In the genomic region with DNA sequence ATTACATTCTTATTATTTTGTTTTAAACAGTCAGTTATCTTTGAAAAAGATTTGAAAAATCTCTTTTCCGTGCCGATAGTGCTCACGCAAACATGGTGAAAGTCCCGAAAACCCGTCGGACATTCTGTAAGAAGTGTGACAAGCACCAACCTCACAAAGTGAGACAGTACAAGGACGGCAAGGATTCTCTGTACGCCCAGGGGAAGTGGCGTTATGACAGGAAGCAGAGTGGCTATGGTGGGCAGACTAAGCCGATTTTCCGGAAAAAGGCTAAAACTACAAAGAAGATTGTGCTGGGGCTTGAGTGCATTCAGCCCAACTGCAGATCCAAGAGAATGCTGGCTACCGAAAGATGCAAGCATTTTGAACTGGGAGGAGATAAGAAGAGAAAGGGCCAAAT, we compare ENCODE assay signal across 23 cellular contexts. TPM values are rescaled to one million over a fixed set of nuclear protein-coding genes. Genes with fewer than 3 reads are reported as not detected.
DNase-seq lines count a peak whose midpoint lies in the region; TF ChIP-seq lines count a peak whose summit lies in the region.
"Had no signal": no experiment of that assay in that cellular context is flagged by ENCODE, and none has a peak within 500 bp of the region (broad histone marks: within the 10 kb centered on the region; RNA-seq: fewer than 3 reads in every experiment).

No MANE protein-coding gene starts in this region.

- TF ChIP-seq CTCF in NB4 (IDR thresholded peaks at IDR 0.05; ENCODE audit: low read depth, low read length) (no peak), coronary artery (IDR thresholded peaks at IDR 0.05) (no peak)

- no peak overlapping the region for H3K27ac ChIP-seq in coronary artery
- H3K27ac ChIP-seq: 22Rv1, breast epithelium, dorsolateral prefrontal cortex, tibial nerve, WERI-Rb-1 had no signal

- peaks cover 19% of the 10 kb centered on the region for H3K27me3 Mint-ChIP-seq in activated CD4-positive, alpha-beta T cell treated with anti-CD3 and anti-CD28 coated beads, Interleukin-2, amount 10 ng/mL, durations not matched to agents 24 days and 14 days
- H3K27me3 Mint-ChIP-seq in activated naive CD8-positive, alpha-beta T cell = no peaks in the 10 kb centered on the region

- no peak overlapping the region for H3K27ac Mint-ChIP-seq in activated CD4-positive, alpha-beta T cell treated with anti-CD3 and anti-CD28 coated beads, Interleukin-2, amount 10 ng/mL, durations not matched to agents 24 days and 14 days
- H3K27ac Mint-ChIP-seq in activated naive CD8-positive, alpha-beta T cell = peak overlapping the region; percentile 84
- H3K27ac Mint-ChIP-seq: activated naive CD4-positive, alpha-beta T cell treated with anti-CD3 and anti-CD28 coated beads for 36 hours; B cell had no signal

- peaks cover 6% of the 10 kb centered on the region for H3K4me1 Mint-ChIP-seq in activated CD4-positive, alpha-beta T cell treated with anti-CD3 and anti-CD28 coated beads, Interleukin-2, amount 10 ng/mL, durations not matched to agents 24 days and 14 days
- H3K4me1 Mint-ChIP-seq in activated naive CD8-positive, alpha-beta T cell (ENCODE audit: low read depth) = peaks cover 8% of the 10 kb centered on the region

- intact Hi-C loops in activated CD4-positive, alpha-beta T cell treated with anti-CD3 and anti-CD28 coated beads, Interleukin-2, amount 10 ng/mL, durations not matched to agents 24 days and 14 days (cut with micrococcal nuclease) = no loop called here
- intact Hi-C loops in posterior vena cava (cut with DNase I) = no loop called here

- no peaks in the 10 kb centered on the region for H3K36me3 Mint-ChIP-seq in activated CD4-positive, alpha-beta T cell treated with anti-CD3 and anti-CD28 coated beads, Interleukin-2, amount 10 ng/mL, durations not matched to agents 24 days and 14 days (ENCODE audit: low read depth)
- H3K36me3 Mint-ChIP-seq in activated naive CD8-positive, alpha-beta T cell = no peaks in the 10 kb centered on the region

- peak overlapping the region; percentile 29 for H3K4me3 Mint-ChIP-seq in activated CD4-positive, alpha-beta T cell treated with anti-CD3 and anti-CD28 coated beads, Interleukin-2, amount 10 ng/mL, durations not matched to agents 24 days and 14 days
- H3K4me3 Mint-ChIP-seq in activated naive CD8-positive, alpha-beta T cell = peak overlapping the region; percentile 83
- H3K4me3 Mint-ChIP-seq: activated naive CD4-positive, alpha-beta T cell treated with anti-CD3 and anti-CD28 coated beads for 36 hours; B cell had no signal

- no peak for DNase-seq in activated CD4-positive, alpha-beta T cell treated with anti-CD3 and anti-CD28 coated beads, Interleukin-2, amount 10 ng/mL, durations not matched to agents 24 days and 14 days
- no peak for DNase-seq in activated CD4-positive, alpha-beta T cell treated with anti-CD3 and anti-CD28 coated beads for 48 hours
- DNase-seq in NB4 (ENCODE audit: low read depth) = peak; percentile 51
- peak; percentile 15 for DNase-seq in posterior vena cava (ENCODE audit: low spot score)
- DNase-seq in amygdala (lab: John Stamatoyannopoulos, UW) = no peak
- no peak for DNase-seq in coronary artery (ENCODE audit: low spot score)
- DNase-seq in activated effector memory CD4-positive, alpha-beta T cell treated with Interleukin-2 at 50 U/mL for 16 hours = no peak
- DNase-seq: activated naive CD4-positive, alpha-beta T cell treated with anti-CD3 and anti-CD28 coated beads for 36 hours; dorsolateral prefrontal cortex; left cardiac atrium; NCI-H1694 treated with DMSO at 0.1 percent for 48 hours; NCI-H345; WERI-Rb-1 had no signal

- H3K4me3 ChIP-seq in NB4 (ENCODE audit: low read depth, low read length) = no peak overlapping the region
- no peak overlapping the region for H3K4me3 ChIP-seq in coronary artery
- H3K4me3 ChIP-seq: breast epithelium, dorsolateral prefrontal cortex, tibial nerve had no signal

- H3K9me3 Mint-ChIP-seq in activated CD4-positive, alpha-beta T cell treated with anti-CD3 and anti-CD28 coated beads, Interleukin-2, amount 10 ng/mL, durations not matched to agents 24 days and 14 days = no peaks in the 10 kb centered on the region
- no peaks in the 10 kb centered on the region for H3K9me3 Mint-ChIP-seq in activated naive CD8-positive, alpha-beta T cell (ENCODE audit: low read depth)

- TF ChIP-seq POLR2A in NB4 (IDR thresholded peaks at IDR 0.05; ENCODE audit: extremely low read depth, insufficient read length) = no peak

RNA-seq across cellular contexts. Expression of a gene that starts 28.7 kb away (rescaled TPM):
- 59.8 and 66.1 TPM in 2 replicates for total RNA-seq in activated CD4-positive, alpha-beta T cell treated with anti-CD3 and anti-CD28 coated beads, Interleukin-2, amount 10 ng/mL, durations not matched to agents 24 days and 14 days
- 100 to 1,000 TPM; 351 to 519 TPM for total RNA-seq in posterior vena cava

RNA-seq across cellular contexts. Expression of a gene that starts 42.1 kb away (rescaled TPM):
- 0.12 and 0.14 TPM in 2 replicates for total RNA-seq in activated CD4-positive, alpha-beta T cell treated with anti-CD3 and anti-CD28 coated beads, Interleukin-2, amount 10 ng/mL, durations not matched to agents 24 days and 14 days
- total RNA-seq in posterior vena cava = 1 to 10 TPM; 1.4 to 2.4 TPM
- total RNA-seq: epithelial cell of proximal tubule had no signal

RNA-seq across cellular contexts. Expression of a gene that starts 42.3 kb away (rescaled TPM):
- not detected in 2 replicates for total RNA-seq in activated CD4-positive, alpha-beta T cell treated with anti-CD3 and anti-CD28 coated beads, Interleukin-2, amount 10 ng/mL, durations not matched to agents 24 days and 14 days
- not detected for total RNA-seq in posterior vena cava
- total RNA-seq: activated naive CD4-positive, alpha-beta T cell treated with anti-CD3 and anti-CD28 coated beads for 36 hours; B cell; frontal cortex; HT1080; left cardiac atrium; mesenteric fat pad had no signal

RNA-seq across cellular contexts. Expression of a gene that starts 46.3 kb away (rescaled TPM):
- total RNA-seq in activated CD4-positive, alpha-beta T cell treated with anti-CD3 and anti-CD28 coated beads, Interleukin-2, amount 10 ng/mL, durations not matched to agents 24 days and 14 days = not detected in 2 replicates
- total RNA-seq in posterior vena cava = 1 to 10 TPM; 1.0 to 1.3 TPM
- total RNA-seq: activated naive CD4-positive, alpha-beta T cell treated with anti-CD3 and anti-CD28 coated beads for 36 hours; epithelial cell of proximal tubule; frontal cortex; HT1080; renal cortical epithelial cell; tibial nerve had no signal

Comparison
In these comparisons a context has a peak if more than half of its experiments do, and no peak if none do; other contexts are left out.
1. DNase-seq: peak in NB4 (single experiment) and posterior vena cava (single experiment); none in activated CD4-positive, alpha-beta T cell treated with anti-CD3 and anti-CD28 coated beads, Interleukin-2, amount 10 ng/mL, durations not matched to agents 24 days and 14 days (single experiment), activated CD4-positive, alpha-beta T cell treated with anti-CD3 and anti-CD28 coated beads for 48 hours (single experiment), amygdala (0 of 56), coronary artery (single experiment) and activated effector memory CD4-positive, alpha-beta T cell treated with Interleukin-2 at 50 U/mL for 16 hours (single experiment).